Comparison of ENCODE assay signal across 24 cellular contexts in genomic region chr12:20196767-20197166, GRCh38.
"Had no signal": no experiment of that assay in that cellular context is flagged by ENCODE, and none has a peak within 500 bp of the region (broad histone marks: within the 10 kb centered on the region; RNA-seq: fewer than 3 reads in every experiment).

No MANE protein-coding gene starts in this region.

- H3K27ac ChIP-seq: coronary artery, epithelial cell of prostate, esophagus squamous epithelium, gastrocnemius medialis, heart right ventricle, left ventricle myocardium inferior, lower lobe of right lung had no signal

- H3K4me3 ChIP-seq: coronary artery, esophagus squamous epithelium, gastrocnemius medialis, heart right ventricle, left ventricle myocardium inferior, lower lobe of right lung, mucosa of descending colon had no signal

- H3K27me3 ChIP-seq: esophagus squamous epithelium, gastrocnemius medialis, heart right ventricle had no signal

- ATAC-seq: effector memory CD8-positive, alpha-beta T cell; esophagus mucosa; gastrocnemius medialis; heart right ventricle; left colon; left lobe of liver; lower lobe of right lung; mucosa of descending colon; naive thymus-derived CD8-positive, alpha-beta T cell had no signal

- DNase-seq: dermis blood vessel endothelial cell; effector CD8-positive, alpha-beta T cell; effector memory CD8-positive, alpha-beta T cell; endodermal cell; erythroblast; esophagus squamous epithelium; foreskin fibroblast; foreskin melanocyte; gastrocnemius medialis; glutamatergic neuron; head of caudate nucleus; heart right ventricle; hippocampal formation; left colon; left ventricle myocardium inferior; lower lobe of right lung; mesenchymal stem cell; mucosa of descending colon; naive B cell; naive thymus-derived CD8-positive, alpha-beta T cell had no signal
